8 cellular contexts compared by ENCODE assay signal in the genomic region with DNA sequence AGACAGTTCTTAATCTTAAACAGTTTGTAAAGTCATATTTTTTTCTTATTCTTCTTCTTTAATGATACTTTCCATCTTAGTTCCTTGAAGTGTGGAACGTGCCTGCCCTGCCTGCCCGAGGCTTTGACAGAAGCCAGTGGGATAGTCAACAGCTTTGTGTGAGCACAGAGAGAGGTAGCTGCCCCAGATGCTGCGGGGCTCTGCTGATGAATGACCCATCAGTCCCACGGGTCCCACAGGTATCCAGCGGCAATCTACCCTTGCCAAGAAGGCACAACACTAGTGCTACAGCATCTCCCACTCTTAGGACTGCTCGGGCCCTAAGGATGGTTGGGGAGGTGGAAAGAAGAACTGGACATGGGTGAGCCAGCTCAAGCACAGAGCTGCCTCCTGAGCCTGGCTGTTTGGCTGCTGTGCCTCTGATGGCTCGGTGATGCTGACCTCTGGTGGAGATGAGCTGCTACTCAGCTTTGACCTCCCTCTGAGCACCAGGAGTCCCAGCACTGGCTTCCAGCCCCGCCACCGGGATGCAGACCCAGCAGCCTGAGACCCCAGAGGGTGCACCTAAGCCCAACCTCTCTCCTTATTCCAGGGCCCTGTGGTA. TPM values are rescaled to one million over a fixed set of nuclear protein-coding genes. Genes with fewer than 3 reads are reported as not detected.
DNase-seq lines count a peak whose midpoint lies in the region; ATAC-seq and TF ChIP-seq lines count a peak whose summit lies in the region.

No MANE protein-coding gene starts in this region.

- no peaks in the 10 kb centered on the region for H3K27me3 ChIP-seq in AG04450 (ENCODE audit: control insufficient read depth, insufficient read depth, low read length)

- no peaks in the 10 kb centered on the region for H3K9me3 ChIP-seq in AG04450 (ENCODE audit: control insufficient read depth, insufficient read depth, low read length)

- peak; percentile 32 for DNase-seq in AG04450 (ENCODE audit: low read depth, low spot score)
- DNase-seq in NCI-H510A (lab: John Stamatoyannopoulos, UW) = peak; percentile 5
- DNase-seq in activated naive CD8-positive, alpha-beta T cell treated with anti-CD3 and anti-CD28 coated beads, Interleukin-2, amount 10 ng/mL, durations not matched to agents 7 days and 5 days = no peak
- DNase-seq in left ventricle myocardium superior = peak; percentile 77
- DNase-seq in retina = peak; percentile 90
- DNase-seq in CD1c-positive myeloid dendritic cell (ENCODE audit: extremely low spot score) = no peak

- intact Hi-C loops in left ventricle myocardium superior (cut with micrococcal nuclease) = loop anchor here (2.0 to 10.0 kb wide), 3 partner anchors 117 to 408 kb away; no protein-coding TSS in a partner anchor

- H3K4me1 Mint-ChIP-seq in activated naive CD8-positive, alpha-beta T cell treated with anti-CD3 and anti-CD28 coated beads, Interleukin-2, amount 10 ng/mL, durations not matched to agents 7 days and 5 days = peaks cover 11% of the 10 kb centered on the region

- no peak overlapping the region for H3K27ac ChIP-seq in AG04450 (ENCODE audit: low read depth, low read length)

- H3K36me3 Mint-ChIP-seq in activated naive CD8-positive, alpha-beta T cell treated with anti-CD3 and anti-CD28 coated beads, Interleukin-2, amount 10 ng/mL, durations not matched to agents 7 days and 5 days = no peaks in the 10 kb centered on the region

- CTCF ChIA-PET in AG04450 (lab: Charles Lee) = interaction anchor here (0.6 to 8.7 kb wide), 86 partner anchors 8 to 1652 kb away, joined by 3 to 331 read pairs (median 8); a partner anchor contains a TSS

- no peaks in the 10 kb centered on the region for H3K9me3 Mint-ChIP-seq in activated naive CD8-positive, alpha-beta T cell treated with anti-CD3 and anti-CD28 coated beads, Interleukin-2, amount 10 ng/mL, durations not matched to agents 7 days and 5 days

- H3K27me3 Mint-ChIP-seq in activated naive CD8-positive, alpha-beta T cell treated with anti-CD3 and anti-CD28 coated beads, Interleukin-2, amount 10 ng/mL, durations not matched to agents 7 days and 5 days = peaks cover 6% of the 10 kb centered on the region

- ATAC-seq in GM18502 (IDR thresholded peaks at IDR 0.05; ENCODE audit: poor library complexity, unreplicated experiment) (peak; percentile 60), HG03060 (IDR thresholded peaks at IDR 0.05; ENCODE audit: low read depth, unreplicated experiment) (peak; percentile 50), left ventricle myocardium superior (peak; percentile 95)
- ATAC-seq in activated naive CD8-positive, alpha-beta T cell treated with anti-CD3 and anti-CD28 coated beads, Interleukin-2, amount 10 ng/mL, durations not matched to agents 7 days and 5 days (ENCODE audit: low read depth) = peak; percentile 56

- TF ChIP-seq CTCF in AG04450 (IDR thresholded peaks at IDR 0.05; ENCODE audit: low read depth, low read length) = peak; percentile 87

- no peak overlapping the region for H3K27ac Mint-ChIP-seq in activated naive CD8-positive, alpha-beta T cell treated with anti-CD3 and anti-CD28 coated beads, Interleukin-2, amount 10 ng/mL, durations not matched to agents 7 days and 5 days

- POLR2A ChIA-PET in AG04450 (lab: Yijun Ruan, JAX) = interaction anchor here (0.5 kb wide), 2 partner anchors 70 to 405 kb away, joined by 3 to 5 read pairs; no protein-coding TSS in a partner anchor
- POLR2A ChIA-PET in activated naive CD8-positive, alpha-beta T cell treated with anti-CD3 and anti-CD28 coated beads, Interleukin-2, amount 10 ng/mL, durations not matched to agents 7 days and 5 days (lab: Charles Lee) = no interaction called here

- no peak overlapping the region for H3K4me3 Mint-ChIP-seq in activated naive CD8-positive, alpha-beta T cell treated with anti-CD3 and anti-CD28 coated beads, Interleukin-2, amount 10 ng/mL, durations not matched to agents 7 days and 5 days

- no peak overlapping the region for H3K4me3 ChIP-seq in AG04450 (ENCODE audit: low read depth, low read length)

RNA-seq across cellular contexts. Expression of a gene that starts 11.8 kb away (rescaled TPM):
- polyA plus RNA-seq in AG04450 (2011; rRNA removed) = not detected in 2 replicates
- polyA minus RNA-seq in AG04450 (2011; rRNA and poly(A)+ RNA removed) = not detected in 2 replicates
- not detected for total RNA-seq in activated naive CD8-positive, alpha-beta T cell treated with anti-CD3 and anti-CD28 coated beads, Interleukin-2, amount 10 ng/mL, durations not matched to agents 7 days and 5 days
- total RNA-seq in left ventricle myocardium superior = 21.0 TPM

Comparison
In these comparisons a context has a peak if more than half of its experiments do, and no peak if none do; other contexts are left out.
1. DNase-seq: peak in AG04450 (single experiment), NCI-H510A (single experiment), left ventricle myocardium superior (single experiment) and retina (single experiment); none in activated naive CD8-positive, alpha-beta T cell treated with anti-CD3 and anti-CD28 coated beads, Interleukin-2, amount 10 ng/mL, durations not matched to agents 7 days and 5 days (single experiment) and CD1c-positive myeloid dendritic cell (single experiment).
2. RNA of a gene that starts 11.8 kb away (total RNA-seq): 21.0 TPM in left ventricle myocardium superior (single experiment); not detected in activated naive CD8-positive, alpha-beta T cell treated with anti-CD3 and anti-CD28 coated beads, Interleukin-2, amount 10 ng/mL, durations not matched to agents 7 days and 5 days; every median in the first group is over 10 times any median in the second.
3. Peak in every context shown above with its lines, with median percentiles within 50 percentile points of each other: ATAC-seq.